Comparison of ENCODE assay signal across 8 cellular contexts in the genomic region with DNA sequence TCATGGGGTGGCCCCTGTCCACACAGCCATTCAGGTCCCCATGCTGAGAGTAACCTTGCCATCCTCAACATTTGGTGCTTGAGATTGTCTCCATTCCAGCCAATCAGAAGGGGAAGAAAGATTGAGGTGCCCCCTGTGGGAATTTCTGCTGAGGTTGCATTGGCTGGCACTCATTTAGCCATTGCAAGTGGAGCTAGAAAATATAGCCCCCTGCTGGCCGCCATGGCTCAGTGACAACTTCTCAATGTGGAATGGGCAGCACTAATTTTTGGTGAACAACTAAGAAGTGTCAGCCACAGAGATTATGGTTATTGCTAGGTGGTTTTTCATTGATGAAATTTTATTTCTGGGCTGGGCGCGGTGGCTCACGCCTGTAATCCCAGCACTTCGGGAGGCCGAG. TPM values are rescaled to one million over a fixed set of nuclear protein-coding genes. Genes with fewer than 3 reads are reported as not detected.
DNase-seq lines count a peak whose midpoint lies in the region; ATAC-seq, FAIRE-seq and TF ChIP-seq lines count a peak whose summit lies in the region.

No MANE protein-coding gene starts in this region.

- no peaks in the 10 kb centered on the region for H3K4me1 Mint-ChIP-seq in activated T-helper 2 cell treated with anti-CD3 and anti-CD28 coated beads, Interferon-gamma antibody, Interleukin-2, Interleukin-4, amounts not matched to agents 10 μg/mL and 5 μg/mL and 100 μg/mL, durations not matched to agents 14 hours and 24 hours and 36 hours (ENCODE audit: low read depth)

- intact Hi-C loops in K562 (cut with micrococcal nuclease): loop anchor here (1.0 to 10.0 kb wide), 2 partner anchors 263 to 384 kb away; no protein-coding TSS in a partner anchor
- intact Hi-C loops in left lung (cut with DNase I): no loop called here
- intact Hi-C loops in thyroid gland (cut with DNase I): no loop called here
- intact Hi-C loops in activated T-helper 2 cell treated with anti-CD3 and anti-CD28 coated beads, Interferon-gamma antibody, Interleukin-2, Interleukin-4, amounts not matched to agents 10 μg/mL and 5 μg/mL and 100 μg/mL, durations not matched to agents 14 hours and 24 hours and 36 hours (cut with micrococcal nuclease): loop anchor here (5.0 kb wide), 1 partner anchor 382 kb away; no protein-coding TSS in a partner anchor

- no peak overlapping the region for H3K4me3 ChIP-seq in K562
- H3K4me3 ChIP-seq in left lung: no peak overlapping the region
- no peak overlapping the region for H3K4me3 ChIP-seq in thyroid gland (replicated peaks in 1 of 3)

- H3K36me3 ChIP-seq in K562 (ENCODE audit: control insufficient read depth, insufficient read depth, low read length) (no peaks in the 10 kb centered on the region), left lung (no peaks in the 10 kb centered on the region), thyroid gland (no peaks in the 10 kb centered on the region)

- no peaks in the 10 kb centered on the region for H4K20me1 ChIP-seq in K562 (replicated peaks; ENCODE audit: control insufficient read depth, insufficient read depth, low read length)

- CTCF ChIA-PET in K562 (lab: Yijun Ruan, JAX; ENCODE audit: low intra/inter-chr PET ratio): interaction anchor here (0.8 kb wide), 1 partner anchor 263 kb away, joined by 9 read pairs; no protein-coding TSS in a partner anchor

- no peak overlapping the region for H3K4me2 ChIP-seq in K562 (ENCODE audit: insufficient read depth, low read length)

- peak; percentile 73 to 83 (median 79) for TF ChIP-seq CTCF in K562 (IDR thresholded peaks at IDR 0.05 in 2 of 3, conservative IDR thresholded peaks at IDR 0.05 in 1 of 3; ENCODE audit: insufficient read depth in 2 of 3, low read depth in 1 of 3, low read length in 3 of 3)
- TF ChIP-seq CTCF in left lung (IDR thresholded peaks at IDR 0.05): peak; percentile 30 to 42
- TF ChIP-seq CTCF in thyroid gland (IDR thresholded peaks at IDR 0.05): peak in 4 of 6 experiments; percentile 24 to 63 (median 54)

- no peak overlapping the region for H3K4me3 Mint-ChIP-seq in activated T-helper 2 cell treated with anti-CD3 and anti-CD28 coated beads, Interferon-gamma antibody, Interleukin-2, Interleukin-4, amounts not matched to agents 10 μg/mL and 5 μg/mL and 100 μg/mL, durations not matched to agents 14 hours and 24 hours and 36 hours (ENCODE audit: low read depth)

- H3K27ac ChIP-seq in K562 (ENCODE audit: extremely low read depth, low read depth, low read length): no peak overlapping the region
- no peak overlapping the region for H3K27ac ChIP-seq in left lung
- H3K27ac ChIP-seq in thyroid gland: no peak overlapping the region

- POLR2A ChIA-PET in K562 (lab: Yijun Ruan, JAX): interaction anchor here (0.6 to 0.7 kb wide), 2 partner anchors 10 to 1368 kb away, joined by 3 read pairs; no protein-coding TSS in a partner anchor

- H3K36me3 Mint-ChIP-seq in activated T-helper 2 cell treated with anti-CD3 and anti-CD28 coated beads, Interferon-gamma antibody, Interleukin-2, Interleukin-4, amounts not matched to agents 10 μg/mL and 5 μg/mL and 100 μg/mL, durations not matched to agents 14 hours and 24 hours and 36 hours (ENCODE audit: low read depth): no peaks in the 10 kb centered on the region

- H2AFZ ChIP-seq in K562 (ENCODE audit: low read depth, low read length): no peak overlapping the region

- ATAC-seq in HG02981 (IDR thresholded peaks at IDR 0.05; ENCODE audit: unreplicated experiment) (peak; percentile 64), K562 (peak; percentile 92), left lung (peak; percentile 79)

- H3K79me2 ChIP-seq in K562 (ENCODE audit: control insufficient read depth, insufficient read depth, low read length): no peaks in the 10 kb centered on the region

- no peaks in the 10 kb centered on the region for H3K9me1 ChIP-seq in K562 (ENCODE audit: control insufficient read depth, insufficient read depth, low read length)

- no peaks in the 10 kb centered on the region for H3K9me3 Mint-ChIP-seq in activated T-helper 2 cell treated with anti-CD3 and anti-CD28 coated beads, Interferon-gamma antibody, Interleukin-2, Interleukin-4, amounts not matched to agents 10 μg/mL and 5 μg/mL and 100 μg/mL, durations not matched to agents 14 hours and 24 hours and 36 hours

- H3K27me3 Mint-ChIP-seq in activated T-helper 2 cell treated with anti-CD3 and anti-CD28 coated beads, Interferon-gamma antibody, Interleukin-2, Interleukin-4, amounts not matched to agents 10 μg/mL and 5 μg/mL and 100 μg/mL, durations not matched to agents 14 hours and 24 hours and 36 hours (ENCODE audit: low read depth): peaks cover 8% of the 10 kb centered on the region

- H3K4me1 ChIP-seq in K562 (replicated peaks in 1 of 2; ENCODE audit: control insufficient read depth in 2 of 2, insufficient read depth in 2 of 2, low read length in 2 of 2) (no peaks in the 10 kb centered on the region; a peak in 1 of 5 replicates), left lung (peaks cover 0 to 3% of the 10 kb centered on the region in 2 donors), thyroid gland (no peaks in the 10 kb centered on the region)

- in situ Hi-C loops in K562 (cut with MboI): no loop called here

- H3K27ac Mint-ChIP-seq in activated T-helper 2 cell treated with anti-CD3 and anti-CD28 coated beads, Interferon-gamma antibody, Interleukin-2, Interleukin-4, amounts not matched to agents 10 μg/mL and 5 μg/mL and 100 μg/mL, durations not matched to agents 14 hours and 24 hours and 36 hours: no peak overlapping the region

- H3K27me3 ChIP-seq in K562 (ENCODE audit: control insufficient read depth in 2 of 2, insufficient read depth in 2 of 2, low read length in 2 of 2) (no peaks in the 10 kb centered on the region), left lung (no peaks in the 10 kb centered on the region), thyroid gland (no peaks in the 10 kb centered on the region)

- 11% methylated on average over 6 of the region's 6 CpGs for WGBS in K562 (ENCODE audit: insufficient coverage, low coverage, missing lambda C conversion rate)
- 73 to 84% methylated on average over 6 of the region's 6 CpGs for WGBS in thyroid gland, 2 donors

- no TSS peak for BruUV-seq in K562 (replicated peaks; lab: Mats Ljungman, UMichigan)

- TF ChIP-seq POLR2A in K562 (conservative IDR thresholded peaks at IDR 0.05) (no peak), thyroid gland (IDR thresholded peaks at IDR 0.05) (no peak)

- no peak for TF ChIP-seq EP300 in K562 (IDR thresholded peaks at IDR 0.05; ENCODE audit: low read length)

- DNase-seq in SHP77 (lab: John Stamatoyannopoulos, UW) (peak; percentile 18 to 42), SHP77 treated with DMSO at 0.1 percent for 48 hours (lab: John Stamatoyannopoulos, UW) (no peak), NOMO-1 treated with DMSO at 0.1 percent for 48 hours (lab: John Stamatoyannopoulos, UW; ENCODE audit: unreplicated experiment) (peak; percentile 60), K562 (ENCODE audit: extremely low read depth in 1 of 4, low spot score in 3 of 4) (peak; percentile 20 to 71 (median 38)), left lung (peak in 1 of 2 donors; percentile 61), thyroid gland (peak; percentile 48 to 60)
- no peak for DNase-seq in activated T-helper 2 cell treated with anti-CD3 and anti-CD28 coated beads, Interferon-gamma antibody, Interleukin-2, Interleukin-4, amounts not matched to agents 10 μg/mL and 5 μg/mL and 100 μg/mL, durations not matched to agents 14 hours and 24 hours and 36 hours (ENCODE audit: low spot score)

- no peak overlapping the region for H3K9ac ChIP-seq in K562 (ENCODE audit: insufficient read depth in 1 of 2, low read depth in 2 of 2, low read length in 2 of 2)

- TF ChIP-seq RAD21 in K562 (CRISPR knock-in tag; conservative IDR thresholded peaks at IDR 0.05 in 1 of 2, IDR thresholded peaks at IDR 0.05 in 1 of 2): peak; percentile 66 to 84

- FAIRE-seq in K562 (lab: Jason Lieb, UNC): peak; percentile 89

- H3K9me3 ChIP-seq in K562 (replicated peaks; ENCODE audit: control insufficient read depth, insufficient read depth, low read depth, low read length) (no peaks in the 10 kb centered on the region), left lung (no peaks in the 10 kb centered on the region), thyroid gland (no peaks in the 10 kb centered on the region)

TF ChIP-seq in K562, 482 proteins besides CTCF, POLR2A, EP300 and RAD21 (continues in another document):
- TF ChIP-seq MAFK (IDR thresholded peaks at IDR 0.05; ENCODE audit: low read length) (peak; percentile 91), RBBP5 (IDR thresholded peaks at IDR 0.05; ENCODE audit: borderline replicate concordance, insufficient read depth, low read length, poor library complexity, severe bottlenecking) (no peak), MBD2 (IDR thresholded peaks at IDR 0.05; ENCODE audit: borderline replicate concordance, low read depth) (no peak), SMC3 (conservative IDR thresholded peaks at IDR 0.05; ENCODE audit: insufficient read depth, low read depth, low read length) (peak; percentile 50; the same call in 1 of the 2 replicates)
- TF ChIP-seq, protein P1, sequence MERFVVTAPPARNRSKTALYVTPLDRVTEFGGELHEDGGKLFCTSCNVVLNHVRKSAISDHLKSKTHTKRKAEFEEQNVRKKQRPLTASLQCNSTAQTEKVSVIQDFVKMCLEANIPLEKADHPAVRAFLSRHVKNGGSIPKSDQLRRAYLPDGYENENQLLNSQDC (CRISPR knock-in tag; IDR thresholded peaks at IDR 0.05): no peak

RNA-seq across cellular contexts. Expression of a gene that starts 22.0 kb away (rescaled TPM):
- total RNA-seq in K562 (2011; cell fraction: chromatin; rRNA removed; ENCODE audit: low replicate concordance): 0.05 and 0.21 TPM in 2 replicates
- not detected in 2 replicates for total RNA-seq in K562 (2011; cell fraction: nucleolus; rRNA removed)
- total RNA-seq in K562 (2011; cell fraction: nucleoplasm; rRNA removed): 0.08 TPM in 1 of 2 replicates, not detected in the other
- total RNA-seq in K562 (2014; rRNA removed) (not detected in 2 replicates), K562 (2014; rRNA removed; fragmentation: Illumina TruSeq; extraction: Trizol) (0.04 TPM in 1 of 2 replicates, not detected in the other), K562 (2015; rRNA removed; fragmentation: Illumina TruSeq; extraction: Trizol) (0.04 TPM in 2 replicates), K562 (2021) (not detected in 2 replicates), left lung (1 to 10 TPM; 7.7 to 8.9 TPM), thyroid gland (under 1 TPM in 3 of 4 donors, not detected in 1; 0.24 to 0.67 (median 0.45) TPM)
- polyA plus RNA-seq in K562 (2011; rRNA removed) (0.03 TPM in 2 replicates), K562 (2014; fragmentation: Illumina TruSeq; extraction: Trizol) (0.01 and 0.03 TPM in 2 replicates), K562 (2014; fragmentation: Nextera tagmentation; extraction: Ambion mirVana) (not detected), K562 (2014; rRNA removed) (0.03 TPM in 1 of 2 replicates, not detected in the other)
- polyA plus RNA-seq in K562 (2011; cell fraction: cytosol; rRNA removed): 0.01 TPM in 1 of 2 replicates, not detected in the other
- polyA plus RNA-seq in K562 (2011; cell fraction: nucleus; rRNA removed): 0.04 TPM in 2 replicates
- 0.03 and 0.06 TPM in 2 replicates for polyA plus RNA-seq in K562 (2012)
- polyA minus RNA-seq in K562 (2011; rRNA and poly(A)+ RNA removed): 0.04 and 0.06 TPM in 2 replicates
- not detected in 2 replicates for polyA minus RNA-seq in K562 (2011; cell fraction: cytosol; rRNA and poly(A)+ RNA removed)
- under 0.01 and 0.11 TPM in 2 replicates for polyA minus RNA-seq in K562 (2011; cell fraction: nucleus; rRNA and poly(A)+ RNA removed)
- total RNA-seq in activated T-helper 2 cell treated with anti-CD3 and anti-CD28 coated beads, Interferon-gamma antibody, Interleukin-2, Interleukin-4, amounts not matched to agents 10 μg/mL and 5 μg/mL and 100 μg/mL, durations not matched to agents 14 hours and 24 hours and 36 hours: not detected in 2 replicates

Comparison
In these comparisons a context has a peak if more than half of its experiments do, and no peak if none do; other contexts are left out.
1. DNase-seq: peak in SHP77 (2 of 2), NOMO-1 treated with DMSO at 0.1 percent for 48 hours (single experiment), K562 (4 of 4) and thyroid gland (2 of 2); none in SHP77 treated with DMSO at 0.1 percent for 48 hours (single experiment) and activated T-helper 2 cell treated with anti-CD3 and anti-CD28 coated beads, Interferon-gamma antibody, Interleukin-2, Interleukin-4, amounts not matched to agents 10 μg/mL and 5 μg/mL and 100 μg/mL, durations not matched to agents 14 hours and 24 hours and 36 hours (single experiment).
2. intact Hi-C loops: an anchor here in K562 (1.0 to 10.0 kb wide) and activated T-helper 2 cell treated with anti-CD3 and anti-CD28 coated beads, Interferon-gamma antibody, Interleukin-2, Interleukin-4, amounts not matched to agents 10 μg/mL and 5 μg/mL and 100 μg/mL, durations not matched to agents 14 hours and 24 hours and 36 hours (5.0 kb wide); none called in left lung and thyroid gland.
3. Peak in every context shown above with its lines, with median percentiles within 50 percentile points of each other: ATAC-seq and CTCF ChIP-seq.